Comparison of ENCODE assay signal across 18 cellular contexts in the genomic region with DNA sequence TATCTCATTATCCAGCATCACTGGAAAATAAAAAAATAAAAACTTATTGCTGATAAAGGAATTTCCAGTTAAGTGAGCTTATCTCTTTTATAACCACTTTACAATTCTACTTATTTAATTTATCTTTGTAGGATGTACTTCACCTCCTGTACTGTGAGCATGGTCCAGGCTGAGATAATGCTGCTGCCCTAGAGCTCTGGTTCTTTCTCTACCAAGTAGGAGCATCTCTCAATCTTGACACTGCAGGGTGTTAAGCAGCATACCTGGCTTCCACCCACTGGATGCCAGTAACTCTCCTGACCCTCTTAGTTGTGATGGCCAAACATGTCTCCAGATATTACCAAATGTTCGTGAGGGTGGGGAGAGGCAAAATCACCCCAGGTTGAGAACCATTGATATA.
DNase-seq lines count a peak whose midpoint lies in the region; ATAC-seq and TF ChIP-seq lines count a peak whose summit lies in the region.
"Had no signal": no experiment of that assay in that cellular context is flagged by ENCODE, and none has a peak within 500 bp of the region (broad histone marks: within the 10 kb centered on the region; RNA-seq: fewer than 3 reads in every experiment).

No MANE protein-coding gene starts in this region.

- H3K27me3 ChIP-seq in SK-N-SH (ENCODE audit: insufficient read depth) (no peaks in the 10 kb centered on the region), Caco-2 (replicated peaks; ENCODE audit: control insufficient read depth, insufficient read depth, low read length) (no peaks in the 10 kb centered on the region), trophoblast cell (ENCODE audit: insufficient read depth, low read length) (no peaks in the 10 kb centered on the region), MM.1S (replicated peaks; ENCODE audit: insufficient read depth, low read length) (no peaks in the 10 kb centered on the region)
- H3K27me3 ChIP-seq: BE2C had no signal

- no peaks in the 10 kb centered on the region for H3F3A ChIP-seq in SK-N-SH (replicated peaks; ENCODE audit: insufficient read depth)
- H3F3A ChIP-seq in MM.1S (ENCODE audit: insufficient read depth, low read length) = no peaks in the 10 kb centered on the region

- no peak overlapping the region for H3K23ac ChIP-seq in trophoblast cell (ENCODE audit: low read length)

- H3K4me3 Mint-ChIP-seq in Caco-2 (ENCODE audit: unreplicated experiment) = no peak overlapping the region
- H3K4me3 Mint-ChIP-seq: CD4-positive, CD25-positive, alpha-beta regulatory T cell; CD8-positive, alpha-beta memory T cell; GM23338; IgD-negative memory B cell had no signal

- H3K4ac ChIP-seq in trophoblast cell (ENCODE audit: low read depth, low read length) = no peak overlapping the region

- no peaks in the 10 kb centered on the region for H3K27me3 Mint-ChIP-seq in Caco-2 (ENCODE audit: insufficient read depth, unreplicated experiment)
- H3K27me3 Mint-ChIP-seq: CD4-positive, CD25-positive, alpha-beta regulatory T cell; CD8-positive, alpha-beta memory T cell; IgD-negative memory B cell had no signal

- TF ChIP-seq RAD21 in SK-N-SH (IDR thresholded peaks at IDR 0.05; ENCODE audit: low read length) = no peak

- no peak overlapping the region for H3K4me3 ChIP-seq in SK-N-SH (ENCODE audit: low read depth in 2 of 2, low read length in 1 of 2)
- no peak overlapping the region for H3K4me3 ChIP-seq in Caco-2 (ENCODE audit: low read depth, low read length)
- no peak overlapping the region for H3K4me3 ChIP-seq in trophoblast cell (ENCODE audit: low read depth, low read length)
- H3K4me3 ChIP-seq in MM.1S (ENCODE audit: low read length) = no peak overlapping the region
- H3K4me3 ChIP-seq: GM23338 had no signal

- no peak for TF ChIP-seq CTCF in SK-N-SH (IDR thresholded peaks at IDR 0.05)
- no peak for TF ChIP-seq CTCF in Caco-2 (IDR thresholded peaks at IDR 0.05; ENCODE audit: insufficient read depth in 1 of 2, low read depth in 1 of 2, low read length in 1 of 2, severe bottlenecking in 1 of 2, unreplicated experiment in 1 of 2)
- TF ChIP-seq CTCF in MM.1S (IDR thresholded peaks at IDR 0.05; ENCODE audit: low read length) = no peak

- no peak overlapping the region for H3K9ac ChIP-seq in SK-N-SH
- no peak overlapping the region for H3K9ac ChIP-seq in trophoblast cell (ENCODE audit: low read length)
- H3K9ac ChIP-seq in MM.1S (ENCODE audit: low read length) = no peak overlapping the region

- no peak overlapping the region for H4K8ac ChIP-seq in trophoblast cell (ENCODE audit: low read depth, low read length)

- no peak overlapping the region for H2AK5ac ChIP-seq in trophoblast cell (ENCODE audit: low read length)

- peak overlapping the region; percentile 19 for H2BK12ac ChIP-seq in trophoblast cell (ENCODE audit: low read length)

- no peaks in the 10 kb centered on the region for H4K20me1 ChIP-seq in SK-N-SH (ENCODE audit: insufficient read depth)
- no peaks in the 10 kb centered on the region for H4K20me1 ChIP-seq in MM.1S (ENCODE audit: insufficient read depth, low read length)

- DNase-seq in SK-N-SH = no peak
- DNase-seq in Caco-2 = no peak
- DNase-seq in astrocyte of the hippocampus (ENCODE audit: low read depth, low spot score) = peak; percentile 16
- DNase-seq in trophoblast cell = no peak
- no peak for DNase-seq in effector CD4-positive, alpha-beta T cell
- no peak for DNase-seq in AG08396 (ENCODE audit: low spot score)
- no peak for DNase-seq in MM.1S
- DNase-seq: BE2C; C1 segment of cervical spinal cord; CD4-positive, CD25-positive, alpha-beta regulatory T cell; CD8-positive, alpha-beta memory T cell; COR-L47; HCEC 1CT had no signal

- H4K91ac ChIP-seq in trophoblast cell (ENCODE audit: low read depth, low read length) = no peak overlapping the region

- peak overlapping the region; percentile 45 for H2BK5ac ChIP-seq in trophoblast cell (ENCODE audit: low read depth, low read length, poor library complexity)

- H3K9me2 ChIP-seq in SK-N-SH (no peaks in the 10 kb centered on the region), MM.1S (replicated peaks; ENCODE audit: insufficient read depth, low read length) (no peaks in the 10 kb centered on the region)

- H3K79me2 ChIP-seq in SK-N-SH (ENCODE audit: insufficient read depth) (no peaks in the 10 kb centered on the region), trophoblast cell (ENCODE audit: control insufficient read depth, insufficient read depth, low read length, poor library complexity) (no peaks in the 10 kb centered on the region), MM.1S (ENCODE audit: low read length) (no peaks in the 10 kb centered on the region)

- intact Hi-C loops in Caco-2 (cut with micrococcal nuclease; ENCODE audit: unreplicated experiment) = no loop called here

- no peak overlapping the region for H4K12ac ChIP-seq in trophoblast cell (ENCODE audit: low read depth, low read length)

- 46% methylated on average over 1 of the region's 1 CpG for WGBS in SK-N-SH (ENCODE audit: low lambda C conversion rate)
- WGBS in trophoblast cell (ENCODE audit: extremely low coverage, insufficient coverage, insufficient read length) = no CpG with 5 or more reads among the region's 1 CpG

- H3K4me2 ChIP-seq in SK-N-SH = no peak overlapping the region
- H3K4me2 ChIP-seq in trophoblast cell (ENCODE audit: low read length) = no peak overlapping the region
- no peak overlapping the region for H3K4me2 ChIP-seq in MM.1S (ENCODE audit: low read depth, low read length)
- H3K4me2 ChIP-seq: GM23338 had no signal

- H3K36me3 ChIP-seq in SK-N-SH (replicated peaks in 1 of 2; ENCODE audit: control insufficient read depth in 1 of 2, insufficient read depth in 2 of 2, low read length in 1 of 2) (no peaks in the 10 kb centered on the region), Caco-2 (ENCODE audit: control insufficient read depth, insufficient read depth, low read length) (no peaks in the 10 kb centered on the region), trophoblast cell (ENCODE audit: control insufficient read depth in 1 of 2, insufficient read depth in 2 of 2, low read length in 2 of 2) (no peaks in the 10 kb centered on the region), MM.1S (replicated peaks; ENCODE audit: insufficient read depth, low read length) (no peaks in the 10 kb centered on the region)
- H3K36me3 ChIP-seq: BE2C had no signal

- BruUV-seq in Caco-2 (replicated peaks; lab: Mats Ljungman, UMichigan) = no TSS peak

- H3K79me1 ChIP-seq in trophoblast cell (ENCODE audit: low read length) = peaks cover 2% of the 10 kb centered on the region

- H2AFZ ChIP-seq in SK-N-SH (ENCODE audit: low read depth) (no peak overlapping the region), trophoblast cell (ENCODE audit: insufficient read depth, low read length, poor library complexity) (no peak overlapping the region), MM.1S (ENCODE audit: low read length) (no peak overlapping the region)
- H2AFZ ChIP-seq: GM23338 had no signal

- peak overlapping the region; percentile 39 for H3K27ac Mint-ChIP-seq in Caco-2 (ENCODE audit: unreplicated experiment)
- H3K27ac Mint-ChIP-seq: CD4-positive, CD25-positive, alpha-beta regulatory T cell; CD8-positive, alpha-beta memory T cell; GM23338; IgD-negative memory B cell had no signal

- CTCF ChIA-PET in SK-N-SH (lab: Yijun Ruan, JAX) (no interaction called here), Caco-2 (lab: Charles Lee) (no interaction called here)

- H3K4me1 Mint-ChIP-seq in Caco-2 (ENCODE audit: low read depth, unreplicated experiment) = peaks cover 15% of the 10 kb centered on the region
- H3K4me1 Mint-ChIP-seq: CD4-positive, CD25-positive, alpha-beta regulatory T cell; CD8-positive, alpha-beta memory T cell; IgD-negative memory B cell had no signal

- no peak overlapping the region for H3K18ac ChIP-seq in trophoblast cell (ENCODE audit: low read length)

- no peak for TF ChIP-seq EP300 in SK-N-SH (IDR thresholded peaks at IDR 0.05; ENCODE audit: borderline replicate concordance in 1 of 2, low read depth in 1 of 2, low read length in 1 of 2)

- no peak overlapping the region for H3K14ac ChIP-seq in trophoblast cell (ENCODE audit: low read length)

- H3K27ac ChIP-seq in SK-N-SH (ENCODE audit: low read depth in 2 of 2, low read length in 1 of 2) (peak overlapping the region in 1 of 2 experiments; percentile 9; a peak in 2 of 4 replicates), trophoblast cell (ENCODE audit: low read depth, low read length) (peak overlapping the region; percentile 13), MM.1S (ENCODE audit: low read length) (no peak overlapping the region)
- H3K27ac ChIP-seq: 22Rv1 had no signal

- POLR2A ChIA-PET in SK-N-SH (lab: Yijun Ruan, JAX) = no interaction called here
- POLR2A ChIA-PET in Caco-2 (lab: Charles Lee) = no interaction called here

- peak overlapping the region; percentile 44 for H2BK120ac ChIP-seq in trophoblast cell (ENCODE audit: insufficient read depth, low read length, poor library complexity)

- no peak for ATAC-seq in SK-N-SH treated with all-trans-retinoic acid at 6 μM for 48 hours
- ATAC-seq: GM23338, HepG2 had no signal

- H3K9me3 ChIP-seq in SK-N-SH (no peaks in the 10 kb centered on the region), Caco-2 (no peaks in the 10 kb centered on the region), trophoblast cell (ENCODE audit: insufficient read depth, low read depth, low read length) (no peaks in the 10 kb centered on the region), MM.1S (replicated peaks; ENCODE audit: insufficient read depth, low read length) (no peaks in the 10 kb centered on the region)
- H3K9me3 ChIP-seq: BE2C had no signal

- peaks cover 11% of the 10 kb centered on the region for H3K9me3 Mint-ChIP-seq in Caco-2 (ENCODE audit: unreplicated experiment)
- H3K9me3 Mint-ChIP-seq: GM23338 had no signal

- no peaks in the 10 kb centered on the region for H3K36me3 Mint-ChIP-seq in Caco-2 (ENCODE audit: insufficient read depth, unreplicated experiment)
- H3K36me3 Mint-ChIP-seq: CD4-positive, CD25-positive, alpha-beta regulatory T cell; CD8-positive, alpha-beta memory T cell; IgD-negative memory B cell had no signal

- H3K4me1 ChIP-seq in SK-N-SH (ENCODE audit: control insufficient read depth in 1 of 2, insufficient read depth in 2 of 2, low read depth in 1 of 2, low read length in 1 of 2) = peaks cover 0 to 3% of the 10 kb centered on the region in 2 experiments; a peak in 1 of 4 replicates
- peaks cover 15% of the 10 kb centered on the region; the same call in 1 of the 2 replicates for H3K4me1 ChIP-seq in Caco-2
- no peaks in the 10 kb centered on the region for H3K4me1 ChIP-seq in trophoblast cell (ENCODE audit: control insufficient read depth in 1 of 2, insufficient read depth in 2 of 2, low read length in 2 of 2)
- H3K4me1 ChIP-seq in MM.1S (ENCODE audit: low read length) = no peaks in the 10 kb centered on the region
- H3K4me1 ChIP-seq: BE2C had no signal

TF ChIP-seq in SK-N-SH, 30 proteins besides CTCF, POLR2A, EP300 and RAD21 (continues in another document):
- TF ChIP-seq TAF1 (IDR thresholded peaks at IDR 0.05; ENCODE audit: borderline replicate concordance, low read depth, low read length) (no peak), TCF12 (IDR thresholded peaks at IDR 0.05) (no peak)
